In genomic region chrX:18591834-18592233, GRCh38 we compare ENCODE assay signal across 18 cellular contexts.
DNase-seq lines count a peak whose midpoint lies in the region; ATAC-seq, FAIRE-seq and TF ChIP-seq lines count a peak whose summit lies in the region.
"Had no signal": no experiment of that assay in that cellular context is flagged by ENCODE, and none has a peak within 500 bp of the region (broad histone marks: within the 10 kb centered on the region; RNA-seq: fewer than 3 reads in every experiment).

No MANE protein-coding gene starts in this region.

- H2BK15ac ChIP-seq in H1 (ENCODE audit: low read length), result no peak overlapping the region

- H3K9me3 ChIP-seq in H1 (ENCODE audit: insufficient read depth in 2 of 2, low read depth in 1 of 2, low read length in 1 of 2), result no peaks in the 10 kb centered on the region
- H3K9me3 ChIP-seq: BLaER1 had no signal

- H3K27ac ChIP-seq in H1 (ENCODE audit: low read depth, low read length), result no peak overlapping the region
- H3K27ac ChIP-seq: BLaER1, C4-2B had no signal

- H3K4me3 ChIP-seq in H1 (ENCODE audit: extremely low read depth in 1 of 4, insufficient read depth in 2 of 4, low read depth in 3 of 4, low read length in 4 of 4), result no peak overlapping the region
- H3K4me3 ChIP-seq: BLaER1 had no signal

- no peak overlapping the region for H3K56ac ChIP-seq in H1 (replicated peaks; ENCODE audit: insufficient read length, low read depth, low read length)

- H3K4me1 ChIP-seq in H1 (replicated peaks in 1 of 4; ENCODE audit: control insufficient read depth in 3 of 4, insufficient read depth in 4 of 4, low read length in 3 of 4), result no peaks in the 10 kb centered on the region
- H3K4me1 ChIP-seq: BLaER1 had no signal

- TF ChIP-seq CTCF in D721Med (IDR thresholded peaks at IDR 0.05; ENCODE audit: insufficient read depth, missing control alignments), result no peak
- TF ChIP-seq CTCF in H1 (IDR thresholded peaks at IDR 0.05; ENCODE audit: control extremely low read depth in 1 of 3, insufficient read depth in 1 of 3, low read depth in 1 of 3, low read length in 3 of 3), result no peak

- H3K9ac ChIP-seq in H1 (replicated peaks in 1 of 4; ENCODE audit: extremely low read depth in 1 of 4, low read depth in 3 of 4, low read length in 3 of 4), result no peak overlapping the region
- H3K9ac ChIP-seq: BLaER1 had no signal

- no peak overlapping the region for H3K4ac ChIP-seq in H1 (replicated peaks; ENCODE audit: insufficient read length, low read depth, low read length)

- ATAC-seq in left lobe of liver, result peak; percentile 71
- no peak for ATAC-seq in GM21515 (IDR thresholded peaks at IDR 0.05; ENCODE audit: unreplicated experiment)
- ATAC-seq: CD8-positive, alpha-beta T cell had no signal

- no peak overlapping the region for H4K5ac ChIP-seq in H1 (ENCODE audit: insufficient read length, low read depth, low read length)

- no peak overlapping the region for H2BK5ac ChIP-seq in H1 (ENCODE audit: low read depth, low read length)

- H3K18ac ChIP-seq in H1 (ENCODE audit: extremely low read depth, low read length), result no peak overlapping the region

- TF ChIP-seq POLR2A in H1 (IDR thresholded peaks at IDR 0.05; ENCODE audit: control extremely low read depth in 1 of 2, low read depth in 2 of 2, low read length in 2 of 2), result no peak

- no peak overlapping the region for H2AFZ ChIP-seq in H1 (ENCODE audit: low read length)

- no peaks in the 10 kb centered on the region for H4K20me1 ChIP-seq in H1 (replicated peaks in 1 of 2; ENCODE audit: control insufficient read depth in 1 of 2, insufficient read depth in 2 of 2, low read length in 2 of 2)
- H4K20me1 ChIP-seq: BLaER1 had no signal

- H3K27me3 ChIP-seq in H1 (replicated peaks in 1 of 4; ENCODE audit: control insufficient read depth in 3 of 4, extremely low read depth in 1 of 4, insufficient read depth in 3 of 4, low read length in 3 of 4), result no peaks in the 10 kb centered on the region

- TF ChIP-seq EP300 in H1 (IDR thresholded peaks at IDR 0.05; ENCODE audit: borderline replicate concordance in 1 of 2, low read depth in 2 of 2, low read length in 2 of 2), result no peak

- 89% methylated on average over 2 of the region's 2 CpGs; no CpG with 5 or more reads in 1 of the 2 experiments for WGBS in H1 (ENCODE audit: extremely low coverage in 1 of 2, insufficient coverage in 1 of 2, insufficient read length in 1 of 2, insufficient replicate concordance in 2 of 2, low coverage in 1 of 2, low lambda C conversion rate in 2 of 2, missing lambda C conversion rate in 1 of 2), 2 experiments

- POLR2A ChIA-PET in H1 (lab: Charles Lee; ENCODE audit: partially characterized antibody), result no interaction called here

- H4K8ac ChIP-seq in H1 (ENCODE audit: extremely low read depth, insufficient read depth, low read length), result no peak overlapping the region

- DNase-seq in D721Med (ENCODE audit: insufficient read length, low spot score) (no peak), H1 (ENCODE audit: low read depth in 1 of 2, low spot score in 2 of 2) (no peak), left lobe of liver (ENCODE audit: low spot score) (no peak), SHP77 treated with DMSO at 0.1 percent for 48 hours (lab: John Stamatoyannopoulos, UW) (no peak), amygdala (lab: John Stamatoyannopoulos, UW) (no peak)
- DNase-seq: CD4-positive, CD25-positive, alpha-beta regulatory T cell; CD8-positive, alpha-beta T cell; DMS53; DMS79 treated with DMSO at 0.1 percent for 48 hours; GOT3; H7; HCEC 1CT had no signal

- no peaks in the 10 kb centered on the region for H3K79me2 ChIP-seq in H1 (ENCODE audit: control insufficient read depth in 1 of 2, insufficient read depth in 2 of 2, low read length in 2 of 2)

- no peak overlapping the region for H2BK12ac ChIP-seq in H1 (ENCODE audit: low read depth, low read length)

- FAIRE-seq in D721Med (lab: Jason Lieb, UNC) (peak; percentile 51), H1 (lab: Jason Lieb, UNC) (peak; percentile 58)
- FAIRE-seq: G401.6, GM12892, GM19239 had no signal

- no peaks in the 10 kb centered on the region for H3K23me2 ChIP-seq in H1 (ENCODE audit: low read depth, low read length)

- CTCF ChIA-PET in H1 (lab: Charles Lee; ENCODE audit: partially characterized antibody), result interaction anchor here (0.8 kb wide), 1 partner anchor 437 kb away, joined by 3 read pairs; no protein-coding TSS in a partner anchor

- no peak overlapping the region for H3K4me2 ChIP-seq in H1 (ENCODE audit: insufficient read depth in 1 of 2, low read depth in 2 of 2, low read length in 2 of 2)
- H3K4me2 ChIP-seq: BLaER1 had no signal

- no peak overlapping the region for H4K91ac ChIP-seq in H1 (replicated peaks; ENCODE audit: insufficient read length, low read length)

- H2BK20ac ChIP-seq in H1 (ENCODE audit: low read length), result no peak overlapping the region

- H3K79me1 ChIP-seq in H1 (ENCODE audit: low read depth, low read length), result no peaks in the 10 kb centered on the region

- no peak overlapping the region for H2BK120ac ChIP-seq in H1 (replicated peaks; ENCODE audit: low read depth, low read length)

- H3K36me3 ChIP-seq in H1 (ENCODE audit: control insufficient read depth in 2 of 4, insufficient read depth in 4 of 4, low read length in 3 of 4), result peaks cover 0 to 6% (median 2%) of the 10 kb centered on the region in 4 experiments; a peak in 3 of 8 replicates
- H3K36me3 ChIP-seq: BLaER1 had no signal

- H3K23ac ChIP-seq in H1 (ENCODE audit: insufficient read length), result no peak overlapping the region

- no peak for TF ChIP-seq RAD21 in H1 (IDR thresholded peaks at IDR 0.05 in 1 of 2, conservative IDR thresholded peaks at IDR 0.05 in 1 of 2; ENCODE audit: low read depth in 2 of 2, low read length in 2 of 2)

- H2AK5ac ChIP-seq in H1 (ENCODE audit: low read depth, low read length), result no peak overlapping the region

- no peak overlapping the region for H3K14ac ChIP-seq in H1 (ENCODE audit: insufficient read length)

TF ChIP-seq in H1, 55 proteins besides CTCF, POLR2A, EP300 and RAD21:
- TF ChIP-seq SRF (IDR thresholded peaks at IDR 0.05; ENCODE audit: low read depth, low read length), result no peak
- no peak for TF ChIP-seq JUND (IDR thresholded peaks at IDR 0.05; ENCODE audit: low read length)
TF ChIP-seq in H1: peak in this region for 0.
